ENCODE assay signal across 1 cellular context in the genomic region with DNA sequence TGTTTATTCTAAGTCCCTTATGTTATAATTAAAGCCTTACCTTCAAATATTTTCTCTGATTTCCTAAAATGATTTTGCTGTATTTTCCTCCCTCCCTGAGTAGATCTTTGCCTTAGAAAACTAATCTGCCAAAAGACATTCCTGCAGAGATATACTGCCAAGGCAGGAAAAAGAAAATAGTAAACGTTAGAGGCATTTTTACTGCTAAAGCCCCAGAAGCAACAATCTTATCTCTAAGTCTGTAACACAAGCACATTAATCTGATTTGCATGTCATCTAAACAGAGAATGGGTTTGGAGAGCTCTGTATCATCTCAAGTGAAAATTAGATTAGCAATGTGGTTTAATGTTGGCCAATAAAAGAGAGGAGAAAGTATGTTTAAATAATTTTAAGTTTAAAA.
A peak's percentile ranks its signal among the peaks of the same experiment; 100 is the strongest.
TF ChIP-seq lines count a peak whose summit lies in the region.

No MANE protein-coding gene starts in this region.

TF ChIP-seq in K562, 482 proteins besides CTCF, POLR2A, EP300 and RAD21 (continues in another document):
- TF ChIP-seq, protein P1, sequence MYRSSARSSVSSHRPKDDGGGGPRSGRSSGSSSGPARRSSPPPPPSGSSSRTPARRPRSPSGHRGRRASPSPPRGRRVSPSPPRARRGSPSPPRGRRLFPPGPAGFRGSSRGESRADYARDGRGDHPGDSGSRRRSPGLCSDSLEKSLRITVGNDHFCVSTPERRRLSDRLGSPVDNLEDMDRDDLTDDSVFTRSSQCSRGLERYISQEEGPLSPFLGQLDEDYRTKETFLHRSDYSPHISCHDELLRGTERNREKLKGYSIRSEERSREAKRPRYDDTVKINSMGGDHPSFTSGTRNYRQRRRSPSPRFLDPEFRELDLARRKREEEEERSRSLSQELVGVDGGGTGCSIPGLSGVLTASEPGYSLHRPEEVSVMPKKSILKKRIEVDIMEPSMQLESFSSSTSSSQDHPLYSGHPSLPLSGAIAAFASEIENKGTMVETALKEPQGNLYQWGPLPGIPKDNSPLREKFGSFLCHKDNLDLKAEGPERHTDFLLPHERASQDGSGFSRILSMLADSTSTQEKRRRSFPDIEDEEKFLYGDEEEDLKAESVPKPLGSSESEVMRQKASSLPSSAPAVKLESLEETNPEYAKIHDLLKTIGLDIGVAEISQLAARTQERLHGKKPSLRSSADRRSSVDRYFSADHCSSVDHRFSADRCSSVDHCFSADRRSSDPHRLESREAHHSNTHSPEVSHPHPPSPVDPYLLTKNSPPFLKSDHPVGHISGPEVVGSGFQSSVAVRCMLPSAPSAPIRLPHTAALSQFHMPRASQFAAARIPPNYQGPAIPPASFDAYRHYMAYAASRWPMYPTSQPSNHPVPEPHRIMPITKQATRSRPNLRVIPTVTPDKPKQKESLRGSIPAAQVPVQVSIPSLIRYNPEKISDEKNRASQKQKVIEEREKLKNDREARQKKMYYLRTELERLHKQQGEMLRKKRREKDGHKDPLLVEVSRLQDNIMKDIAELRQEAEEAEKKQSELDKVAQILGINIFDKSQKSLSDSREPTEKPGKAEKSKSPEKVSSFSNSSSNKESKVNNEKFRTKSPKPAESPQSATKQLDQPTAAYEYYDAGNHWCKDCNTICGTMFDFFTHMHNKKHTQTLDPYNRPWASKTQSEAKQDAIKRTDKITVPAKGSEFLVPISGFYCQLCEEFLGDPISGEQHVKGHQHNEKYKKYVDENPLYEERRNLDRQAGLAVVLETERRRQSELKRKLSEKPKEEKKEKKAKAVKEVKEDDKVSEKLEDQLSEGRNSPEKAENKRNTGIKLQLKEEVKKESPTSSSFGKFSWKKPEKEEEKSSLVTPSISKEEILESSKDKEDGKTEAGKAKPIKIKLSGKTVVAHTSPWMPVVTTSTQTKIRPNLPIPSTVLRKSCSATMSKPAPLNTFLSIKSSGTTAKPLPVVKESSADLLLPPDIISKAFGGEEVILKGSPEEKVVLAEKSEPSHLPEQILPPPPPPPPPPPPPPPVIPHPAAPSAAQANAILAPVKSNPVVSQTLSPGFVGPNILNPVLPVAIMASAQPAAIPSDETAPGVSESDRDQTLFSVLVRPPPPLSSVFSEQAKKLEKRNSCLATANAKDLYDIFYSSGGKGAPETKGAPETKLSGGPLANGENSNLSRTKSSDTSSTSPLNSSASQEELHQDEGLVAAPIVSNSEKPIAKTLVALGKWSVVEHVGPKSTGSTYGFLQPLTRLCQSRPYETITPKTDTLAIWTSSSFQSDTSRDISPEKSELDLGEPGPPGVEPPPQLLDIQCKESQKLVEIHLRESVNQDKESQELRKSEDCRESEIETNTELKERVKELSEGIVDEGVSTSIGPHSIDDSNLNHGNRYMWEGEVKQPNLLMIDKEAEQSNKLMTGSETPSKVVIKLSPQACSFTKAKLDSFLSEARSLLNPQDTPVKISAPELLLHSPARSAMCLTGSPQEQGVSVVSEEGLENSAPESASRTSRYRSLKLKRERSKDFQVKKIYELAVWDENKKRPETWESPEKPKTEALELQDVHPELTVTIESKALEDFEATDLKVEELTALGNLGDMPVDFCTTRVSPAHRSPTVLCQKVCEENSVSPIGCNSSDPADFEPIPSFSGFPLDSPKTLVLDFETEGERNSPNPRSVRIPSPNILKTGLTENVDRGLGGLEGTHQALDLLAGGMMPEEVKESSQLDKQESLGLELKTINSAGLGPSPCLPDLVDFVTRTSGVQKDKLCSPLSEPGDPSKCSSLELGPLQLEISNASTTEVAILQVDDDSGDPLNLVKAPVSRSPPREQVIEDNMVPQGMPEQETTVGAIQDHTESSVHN (IDR thresholded peaks at IDR 0.05; ENCODE audit: borderline replicate concordance in 1 of 2, low read depth in 1 of 2): 0 out of 4 replicates have a peak, but pooled peaks of 1 of the 2 experiments have one; percentile 10
- no peak for TF ChIP-seq NFE2 (IDR thresholded peaks at IDR 0.05; ENCODE audit: low read depth)
- TF ChIP-seq ZNF449 (CRISPR knock-in tag; IDR thresholded peaks at IDR 0.05): no peak
- no peak for TF ChIP-seq PBX2 (CRISPR knock-in tag; IDR thresholded peaks at IDR 0.05; ENCODE audit: low read depth)
- peak; percentile 41 for TF ChIP-seq PBX2 (tag; conservative IDR thresholded peaks at IDR 0.05; ENCODE audit: low read depth)
- TF ChIP-seq PURB (CRISPR knock-in tag; IDR thresholded peaks at IDR 0.05; ENCODE audit: low read depth): no peak
- TF ChIP-seq, protein P2, sequence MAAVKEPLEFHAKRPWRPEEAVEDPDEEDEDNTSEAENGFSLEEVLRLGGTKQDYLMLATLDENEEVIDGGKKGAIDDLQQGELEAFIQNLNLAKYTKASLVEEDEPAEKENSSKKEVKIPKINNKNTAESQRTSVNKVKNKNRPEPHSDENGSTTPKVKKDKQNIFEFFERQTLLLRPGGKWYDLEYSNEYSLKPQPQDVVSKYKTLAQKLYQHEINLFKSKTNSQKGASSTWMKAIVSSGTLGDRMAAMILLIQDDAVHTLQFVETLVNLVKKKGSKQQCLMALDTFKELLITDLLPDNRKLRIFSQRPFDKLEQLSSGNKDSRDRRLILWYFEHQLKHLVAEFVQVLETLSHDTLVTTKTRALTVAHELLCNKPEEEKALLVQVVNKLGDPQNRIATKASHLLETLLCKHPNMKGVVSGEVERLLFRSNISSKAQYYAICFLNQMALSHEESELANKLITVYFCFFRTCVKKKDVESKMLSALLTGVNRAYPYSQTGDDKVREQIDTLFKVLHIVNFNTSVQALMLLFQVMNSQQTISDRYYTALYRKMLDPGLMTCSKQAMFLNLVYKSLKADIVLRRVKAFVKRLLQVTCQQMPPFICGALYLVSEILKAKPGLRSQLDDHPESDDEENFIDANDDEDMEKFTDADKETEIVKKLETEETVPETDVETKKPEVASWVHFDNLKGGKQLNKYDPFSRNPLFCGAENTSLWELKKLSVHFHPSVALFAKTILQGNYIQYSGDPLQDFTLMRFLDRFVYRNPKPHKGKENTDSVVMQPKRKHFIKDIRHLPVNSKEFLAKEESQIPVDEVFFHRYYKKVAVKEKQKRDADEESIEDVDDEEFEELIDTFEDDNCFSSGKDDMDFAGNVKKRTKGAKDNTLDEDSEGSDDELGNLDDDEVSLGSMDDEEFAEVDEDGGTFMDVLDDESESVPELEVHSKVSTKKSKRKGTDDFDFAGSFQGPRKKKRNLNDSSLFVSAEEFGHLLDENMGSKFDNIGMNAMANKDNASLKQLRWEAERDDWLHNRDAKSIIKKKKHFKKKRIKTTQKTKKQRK (IDR thresholded peaks at IDR 0.05; ENCODE audit: borderline replicate concordance, low read depth, low read length): no peak
- TF ChIP-seq FOXA1 (IDR thresholded peaks at IDR 0.05; ENCODE audit: borderline replicate concordance): no peak
- TF ChIP-seq SOX6 (IDR thresholded peaks at IDR 0.05): peak; percentile 52; the same call in 1 of the 2 replicates
- TF ChIP-seq SMARCE1 (IDR thresholded peaks at IDR 0.05): peak; percentile 49; the same call in 1 of the 2 replicates
- no peak for TF ChIP-seq GTF2A2 (tag; IDR thresholded peaks at IDR 0.05)
- peak in 1 of 2 experiments; percentile 26; a peak in 1 of 4 replicates for TF ChIP-seq RCOR1 (IDR thresholded peaks at IDR 0.05; ENCODE audit: borderline replicate concordance in 1 of 2, low read depth in 2 of 2, low read length in 2 of 2)
- no peak for TF ChIP-seq ZBED1 (IDR thresholded peaks at IDR 0.05)
- TF ChIP-seq ARID1B (IDR thresholded peaks at IDR 0.05): peak; percentile 66
- TF ChIP-seq AFF4 (CRISPR knock-in tag; IDR thresholded peaks at IDR 0.05): no peak
- no peak for TF ChIP-seq ZNF766 (CRISPR knock-in tag; conservative IDR thresholded peaks at IDR 0.05)
- no peak for TF ChIP-seq ETS1 (conservative IDR thresholded peaks at IDR 0.05; ENCODE audit: control insufficient read depth, low read depth, low read length)
- peak; percentile 67 for TF ChIP-seq MEIS2 (IDR thresholded peaks at IDR 0.05; ENCODE audit: partially characterized antibody)
- TF ChIP-seq NFE2L1 (tag; IDR thresholded peaks at IDR 0.05; ENCODE audit: borderline replicate concordance, low read depth): no peak
- no peak for TF ChIP-seq HDAC2 (IDR thresholded peaks at IDR 0.05)
- TF ChIP-seq, protein P3, sequence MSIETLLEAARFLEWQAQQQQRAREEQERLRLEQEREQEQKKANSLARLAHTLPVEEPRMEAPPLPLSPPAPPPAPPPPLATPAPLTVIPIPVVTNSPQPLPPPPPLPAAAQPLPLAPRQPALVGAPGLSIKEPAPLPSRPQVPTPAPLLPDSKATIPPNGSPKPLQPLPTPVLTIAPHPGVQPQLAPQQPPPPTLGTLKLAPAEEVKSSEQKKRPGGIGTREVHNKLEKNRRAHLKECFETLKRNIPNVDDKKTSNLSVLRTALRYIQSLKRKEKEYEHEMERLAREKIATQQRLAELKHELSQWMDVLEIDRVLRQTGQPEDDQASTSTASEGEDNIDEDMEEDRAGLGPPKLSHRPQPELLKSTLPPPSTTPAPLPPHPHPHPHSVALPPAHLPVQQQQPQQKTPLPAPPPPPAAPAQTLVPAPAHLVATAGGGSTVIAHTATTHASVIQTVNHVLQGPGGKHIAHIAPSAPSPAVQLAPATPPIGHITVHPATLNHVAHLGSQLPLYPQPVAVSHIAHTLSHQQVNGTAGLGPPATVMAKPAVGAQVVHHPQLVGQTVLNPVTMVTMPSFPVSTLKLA (conservative IDR thresholded peaks at IDR 0.05): no peak
- peak; percentile 60; the same call in 1 of the 2 replicates for TF ChIP-seq DPF2 (IDR thresholded peaks at IDR 0.05)
- TF ChIP-seq NRF1 (conservative IDR thresholded peaks at IDR 0.05 in 1 of 2, IDR thresholded peaks at IDR 0.05 in 1 of 2): no peak
